ENCODE assay signal across 24 cellular contexts in genomic region chr17:7343250-7343649, GRCh38. TPM values are rescaled to one million over a fixed set of nuclear protein-coding genes. Genes with fewer than 3 reads are reported as not detected.
DNase-seq lines count a peak whose midpoint lies in the region; ATAC-seq and TF ChIP-seq lines count a peak whose summit lies in the region.
"Had no signal": no experiment of that assay in that cellular context is flagged by ENCODE, and none has a peak within 500 bp of the region (broad histone marks: within the 10 kb centered on the region; RNA-seq: fewer than 3 reads in every experiment).

No MANE protein-coding gene starts in this region.

- H3K27ac Mint-ChIP-seq in activated naive CD8-positive, alpha-beta T cell: peak overlapping the region; percentile 84
- no peak overlapping the region for H3K27ac Mint-ChIP-seq in activated naive CD8-positive, alpha-beta T cell treated with anti-CD3 and anti-CD28 coated beads, Interleukin-2, amount 50 U/mL, for 24 hours
- peak overlapping the region; percentile 72 for H3K27ac Mint-ChIP-seq in activated CD8-positive, alpha-beta T cell treated with anti-CD3 and anti-CD28 coated beads for 36 hours
- H3K27ac Mint-ChIP-seq in glutamatergic neuron (ENCODE audit: unreplicated experiment): peak overlapping the region; percentile 55
- H3K27ac Mint-ChIP-seq in stimulated activated naive B cell treated with anti-CD40 and anti-IgM and Interleukin-4, amounts not matched to agents 10 μg/mL and 1 μg/mL and 100 μg/mL, for 72 hours: peak overlapping the region; percentile 80
- H3K27ac Mint-ChIP-seq in neural progenitor cell: no peak overlapping the region
- peak overlapping the region in 1 of 2 donors; percentile 63 for H3K27ac Mint-ChIP-seq in natural killer cell treated with Interleukin-12 subunit alpha and Interleukin-12 subunit beta and Interleukin-15 and Interleukin-18, amount 100 ng/mL, for 72 hours

- no peaks in the 10 kb centered on the region for H3K27me3 Mint-ChIP-seq in activated naive CD8-positive, alpha-beta T cell
- no peaks in the 10 kb centered on the region for H3K27me3 Mint-ChIP-seq in activated naive CD8-positive, alpha-beta T cell treated with anti-CD3 and anti-CD28 coated beads, Interleukin-2, amount 50 U/mL, for 24 hours
- no peaks in the 10 kb centered on the region for H3K27me3 Mint-ChIP-seq in activated CD8-positive, alpha-beta T cell treated with anti-CD3 and anti-CD28 coated beads for 36 hours
- H3K27me3 Mint-ChIP-seq in glutamatergic neuron (ENCODE audit: unreplicated experiment) (peaks cover 4% of the 10 kb centered on the region), neural progenitor cell (ENCODE audit: insufficient read depth, low read depth) (peaks cover 7% of the 10 kb centered on the region)
- H3K27me3 Mint-ChIP-seq in stimulated activated naive B cell treated with anti-CD40 and anti-IgM and Interleukin-4, amounts not matched to agents 10 μg/mL and 1 μg/mL and 100 μg/mL, for 72 hours: no peaks in the 10 kb centered on the region
- no peaks in the 10 kb centered on the region for H3K27me3 Mint-ChIP-seq in natural killer cell treated with Interleukin-12 subunit alpha and Interleukin-12 subunit beta and Interleukin-15 and Interleukin-18, amount 100 ng/mL, for 72 hours
- H3K27me3 Mint-ChIP-seq: CD4-positive, alpha-beta memory T cell had no signal

- no peak overlapping the region for H3K27ac ChIP-seq in neural progenitor cell
- H3K27ac ChIP-seq: KMS-11, RWPE1, SJCRH30 had no signal

- CTCF ChIA-PET in activated CD8-positive, alpha-beta T cell treated with anti-CD3 and anti-CD28 coated beads for 36 hours (lab: Charles Lee): interaction anchor here (1.0 to 6.3 kb wide), 3 partner anchors 13 to 218 kb away, joined by 3 to 50 read pairs (median 20); partner anchors contain the start of gene TMEM95

- H3K9me3 Mint-ChIP-seq in activated naive CD8-positive, alpha-beta T cell (ENCODE audit: low read depth): no peaks in the 10 kb centered on the region
- no peaks in the 10 kb centered on the region for H3K9me3 Mint-ChIP-seq in activated naive CD8-positive, alpha-beta T cell treated with anti-CD3 and anti-CD28 coated beads, Interleukin-2, amount 50 U/mL, for 24 hours
- no peaks in the 10 kb centered on the region for H3K9me3 Mint-ChIP-seq in activated CD8-positive, alpha-beta T cell treated with anti-CD3 and anti-CD28 coated beads for 36 hours
- H3K9me3 Mint-ChIP-seq in glutamatergic neuron (ENCODE audit: unreplicated experiment) (peaks cover 2% of the 10 kb centered on the region), neural progenitor cell (no peaks in the 10 kb centered on the region)
- H3K9me3 Mint-ChIP-seq in stimulated activated naive B cell treated with anti-CD40 and anti-IgM and Interleukin-4, amounts not matched to agents 10 μg/mL and 1 μg/mL and 100 μg/mL, for 72 hours: no peaks in the 10 kb centered on the region
- H3K9me3 Mint-ChIP-seq in natural killer cell treated with Interleukin-12 subunit alpha and Interleukin-12 subunit beta and Interleukin-15 and Interleukin-18, amount 100 ng/mL, for 72 hours: no peaks in the 10 kb centered on the region

- no peaks in the 10 kb centered on the region for H3K36me3 ChIP-seq in neural progenitor cell
- H3K36me3 ChIP-seq: BE2C, SJCRH30 had no signal

- intact Hi-C loops in activated CD8-positive, alpha-beta T cell treated with anti-CD3 and anti-CD28 coated beads for 36 hours (cut with micrococcal nuclease): no loop called here

- DNase-seq in activated naive CD8-positive, alpha-beta T cell treated with anti-CD3 and anti-CD28 coated beads, Interleukin-2, amount 50 U/mL, for 24 hours: no peak
- DNase-seq in activated CD8-positive, alpha-beta T cell treated with anti-CD3 and anti-CD28 coated beads for 36 hours: no peak
- DNase-seq in glutamatergic neuron (no peak), GM13976 (ENCODE audit: low spot score) (no peak), neural progenitor cell (ENCODE audit: low spot score) (no peak)
- DNase-seq in stimulated activated naive B cell treated with anti-CD40 and anti-IgM and Interleukin-4, amounts not matched to agents 10 μg/mL and 1 μg/mL and 100 μg/mL, for 72 hours: no peak
- no peak for DNase-seq in natural killer cell treated with Interleukin-12 subunit alpha and Interleukin-12 subunit beta and Interleukin-15 and Interleukin-18, amount 100 ng/mL, for 72 hours (ENCODE audit: low spot score)
- DNase-seq: BE2C; Calu3; CD4-positive, alpha-beta memory T cell; EL; H7; NCI-H1417; NCI-H187; NCI-H345; NCI-H524 treated with DMSO at 0.1 percent for 48 hours; PC-3; SJCRH30 had no signal

- H3K4me2 ChIP-seq in neural progenitor cell: no peak overlapping the region
- H3K4me2 ChIP-seq: KMS-11 had no signal

- H3K9ac ChIP-seq in neural progenitor cell: no peak overlapping the region
- H3K9ac ChIP-seq: KMS-11 had no signal

- H3K4me3 ChIP-seq in neural progenitor cell: no peak overlapping the region
- H3K4me3 ChIP-seq: SJCRH30 had no signal

- no peaks in the 10 kb centered on the region for H4K20me1 ChIP-seq in neural progenitor cell (ENCODE audit: low read depth)

- no peak overlapping the region for H2AFZ ChIP-seq in neural progenitor cell (replicated peaks)

- ATAC-seq in activated naive CD8-positive, alpha-beta T cell treated with anti-CD3 and anti-CD28 coated beads, Interleukin-2, amount 50 U/mL, for 24 hours: no peak
- no peak for ATAC-seq in activated CD8-positive, alpha-beta T cell treated with anti-CD3 and anti-CD28 coated beads for 36 hours
- ATAC-seq in stimulated activated naive B cell treated with anti-CD40 and anti-IgM and Interleukin-4, amounts not matched to agents 10 μg/mL and 1 μg/mL and 100 μg/mL, for 72 hours (replicated peaks): no peak
- no peak for ATAC-seq in natural killer cell treated with Interleukin-12 subunit alpha and Interleukin-12 subunit beta and Interleukin-15 and Interleukin-18, amount 100 ng/mL, for 72 hours
- ATAC-seq: HepG2, PC-3 had no signal

- peaks cover 5% of the 10 kb centered on the region for H3F3A ChIP-seq in neural progenitor cell (ENCODE audit: low read depth)

- no peaks in the 10 kb centered on the region for H3K27me3 ChIP-seq in neural progenitor cell
- H3K27me3 ChIP-seq: SJCRH30 had no signal

- in situ Hi-C loops in GM13976 (cut with MboI; ENCODE audit: low sequenced_read_pairs, unreplicated experiment): no loop called here

- no peaks in the 10 kb centered on the region for H3K79me2 ChIP-seq in neural progenitor cell (ENCODE audit: low read depth)

- H3K4me3 Mint-ChIP-seq in activated naive CD8-positive, alpha-beta T cell: no peak overlapping the region
- H3K4me3 Mint-ChIP-seq in activated naive CD8-positive, alpha-beta T cell treated with anti-CD3 and anti-CD28 coated beads, Interleukin-2, amount 50 U/mL, for 24 hours: no peak overlapping the region
- no peak overlapping the region for H3K4me3 Mint-ChIP-seq in activated CD8-positive, alpha-beta T cell treated with anti-CD3 and anti-CD28 coated beads for 36 hours
- no peak overlapping the region for H3K4me3 Mint-ChIP-seq in glutamatergic neuron (ENCODE audit: unreplicated experiment)
- no peak overlapping the region for H3K4me3 Mint-ChIP-seq in stimulated activated naive B cell treated with anti-CD40 and anti-IgM and Interleukin-4, amounts not matched to agents 10 μg/mL and 1 μg/mL and 100 μg/mL, for 72 hours
- H3K4me3 Mint-ChIP-seq in neural progenitor cell: no peak overlapping the region
- no peak overlapping the region for H3K4me3 Mint-ChIP-seq in natural killer cell treated with Interleukin-12 subunit alpha and Interleukin-12 subunit beta and Interleukin-15 and Interleukin-18, amount 100 ng/mL, for 72 hours
- H3K4me3 Mint-ChIP-seq: CD4-positive, alpha-beta memory T cell had no signal

- H3K9me3 ChIP-seq in neural progenitor cell (ENCODE audit: low read depth): no peaks in the 10 kb centered on the region
- H3K9me3 ChIP-seq: BE2C, SJCRH30 had no signal

- TF ChIP-seq CTCF in activated CD8-positive, alpha-beta T cell treated with anti-CD3 and anti-CD28 coated beads for 36 hours (IDR thresholded peaks at IDR 0.05): no peak
- TF ChIP-seq CTCF in glutamatergic neuron (IDR thresholded peaks at IDR 0.05; ENCODE audit: partially characterized antibody, unreplicated experiment) (no peak), GM13976 (IDR thresholded peaks at IDR 0.05; ENCODE audit: borderline replicate concordance, control extremely low read depth, extremely low read depth, insufficient read depth, missing control alignments) (no peak), neural progenitor cell (IDR thresholded peaks at IDR 0.05) (no peak)

- peaks cover 17% of the 10 kb centered on the region for H3K4me1 Mint-ChIP-seq in activated naive CD8-positive, alpha-beta T cell (ENCODE audit: low read depth)
- peaks cover 16% of the 10 kb centered on the region for H3K4me1 Mint-ChIP-seq in activated naive CD8-positive, alpha-beta T cell treated with anti-CD3 and anti-CD28 coated beads, Interleukin-2, amount 50 U/mL, for 24 hours
- peaks cover 17% of the 10 kb centered on the region for H3K4me1 Mint-ChIP-seq in activated CD8-positive, alpha-beta T cell treated with anti-CD3 and anti-CD28 coated beads for 36 hours (ENCODE audit: low read depth)
- H3K4me1 Mint-ChIP-seq in glutamatergic neuron (ENCODE audit: low read depth, unreplicated experiment): no peaks in the 10 kb centered on the region
- peaks cover 17 to 39% of the 10 kb centered on the region in 2 donors for H3K4me1 Mint-ChIP-seq in stimulated activated naive B cell treated with anti-CD40 and anti-IgM and Interleukin-4, amounts not matched to agents 10 μg/mL and 1 μg/mL and 100 μg/mL, for 72 hours
- peaks cover 3% of the 10 kb centered on the region for H3K4me1 Mint-ChIP-seq in neural progenitor cell
- H3K4me1 Mint-ChIP-seq in natural killer cell treated with Interleukin-12 subunit alpha and Interleukin-12 subunit beta and Interleukin-15 and Interleukin-18, amount 100 ng/mL, for 72 hours (ENCODE audit: low read depth in 2 of 2): peaks cover 14 to 19% of the 10 kb centered on the region in 2 donors

- peaks cover 6% of the 10 kb centered on the region for H3K36me3 Mint-ChIP-seq in activated naive CD8-positive, alpha-beta T cell
- H3K36me3 Mint-ChIP-seq in activated naive CD8-positive, alpha-beta T cell treated with anti-CD3 and anti-CD28 coated beads, Interleukin-2, amount 50 U/mL, for 24 hours (ENCODE audit: low read depth): peaks cover 16% of the 10 kb centered on the region
- peaks cover 44% of the 10 kb centered on the region for H3K36me3 Mint-ChIP-seq in activated CD8-positive, alpha-beta T cell treated with anti-CD3 and anti-CD28 coated beads for 36 hours (ENCODE audit: low read depth)
- H3K36me3 Mint-ChIP-seq in glutamatergic neuron (ENCODE audit: unreplicated experiment) (no peaks in the 10 kb centered on the region), neural progenitor cell (no peaks in the 10 kb centered on the region)
- H3K36me3 Mint-ChIP-seq in stimulated activated naive B cell treated with anti-CD40 and anti-IgM and Interleukin-4, amounts not matched to agents 10 μg/mL and 1 μg/mL and 100 μg/mL, for 72 hours: peaks cover 28 to 47% of the 10 kb centered on the region in 2 donors
- peaks cover 18% of the 10 kb centered on the region for H3K36me3 Mint-ChIP-seq in natural killer cell treated with Interleukin-12 subunit alpha and Interleukin-12 subunit beta and Interleukin-15 and Interleukin-18, amount 100 ng/mL, for 72 hours

- POLR2A ChIA-PET in activated CD8-positive, alpha-beta T cell treated with anti-CD3 and anti-CD28 coated beads for 36 hours (lab: Charles Lee): interaction anchor here (0.8 to 1.8 kb wide), 5 partner anchors 8 to 240 kb away, joined by 3 to 10 read pairs (median 3); no protein-coding TSS in a partner anchor

- H3K4me1 ChIP-seq in neural progenitor cell: no peaks in the 10 kb centered on the region
- H3K4me1 ChIP-seq: BE2C, SJCRH30 had no signal

RNA-seq across cellular contexts. Expression of gene ACAP1, which starts 6.9 kb away (rescaled TPM):
- total RNA-seq in activated CD8-positive, alpha-beta T cell treated with anti-CD3 and anti-CD28 coated beads for 36 hours: 100 to 1,000 TPM; 309 to 342 TPM
- total RNA-seq in glutamatergic neuron (ENCODE audit: unreplicated experiment) (not detected), neural progenitor cell (ENCODE audit: low replicate concordance) (0.65 and 2.7 TPM in 2 replicates)
- total RNA-seq in natural killer cell treated with Interleukin-12 subunit alpha and Interleukin-12 subunit beta and Interleukin-15 and Interleukin-18, amount 100 ng/mL, for 72 hours: 100 to 1,000 TPM; 240 to 419 TPM
- total RNA-seq: Calu3, M059J, PC-3 had no signal

RNA-seq across cellular contexts. Expression of gene KCTD11, which starts 8.7 kb away (rescaled TPM):
- total RNA-seq in activated CD8-positive, alpha-beta T cell treated with anti-CD3 and anti-CD28 coated beads for 36 hours: 10 to 100 TPM; 11.0 to 11.2 TPM
- total RNA-seq in glutamatergic neuron (ENCODE audit: unreplicated experiment) (2.2 TPM), neural progenitor cell (ENCODE audit: low replicate concordance) (2.7 and 8.2 TPM in 2 replicates)
- total RNA-seq in natural killer cell treated with Interleukin-12 subunit alpha and Interleukin-12 subunit beta and Interleukin-15 and Interleukin-18, amount 100 ng/mL, for 72 hours: 10 to 100 TPM in 1 of 2 donors, 1 to 10 TPM in 1; 6.7 to 13.0 TPM

RNA-seq across cellular contexts. Expression of gene TMEM95, which starts 11.7 kb away (rescaled TPM):
- total RNA-seq in activated CD8-positive, alpha-beta T cell treated with anti-CD3 and anti-CD28 coated beads for 36 hours: not detected
- total RNA-seq in glutamatergic neuron (ENCODE audit: unreplicated experiment) (not detected), neural progenitor cell (ENCODE audit: low replicate concordance) (not detected in 2 replicates)
- total RNA-seq in natural killer cell treated with Interleukin-12 subunit alpha and Interleukin-12 subunit beta and Interleukin-15 and Interleukin-18, amount 100 ng/mL, for 72 hours: not detected
- total RNA-seq: A172; Calu3; CD4-positive, alpha-beta memory T cell; H7; HepG2; M059J; PC-3; SJCRH30 had no signal

RNA-seq across cellular contexts. Expression of gene NEURL4, which starts 14.1 kb away (rescaled TPM):
- 10 to 100 TPM; 36.2 to 40.4 TPM for total RNA-seq in activated CD8-positive, alpha-beta T cell treated with anti-CD3 and anti-CD28 coated beads for 36 hours
- total RNA-seq in glutamatergic neuron (ENCODE audit: unreplicated experiment) (97.6 TPM), neural progenitor cell (ENCODE audit: low replicate concordance) (5.1 and 26.3 TPM in 2 replicates)
- total RNA-seq in natural killer cell treated with Interleukin-12 subunit alpha and Interleukin-12 subunit beta and Interleukin-15 and Interleukin-18, amount 100 ng/mL, for 72 hours: 10 to 100 TPM; 37.6 to 76.7 TPM

RNA-seq across cellular contexts. Expression of gene GPS2, which starts 28.1 kb away (rescaled TPM):
- 10 to 100 TPM; 31.8 to 36.8 TPM for total RNA-seq in activated CD8-positive, alpha-beta T cell treated with anti-CD3 and anti-CD28 coated beads for 36 hours
- 98.3 TPM for total RNA-seq in glutamatergic neuron (ENCODE audit: unreplicated experiment)
- total RNA-seq in neural progenitor cell (ENCODE audit: low replicate concordance): 20.5 and 41.8 TPM in 2 replicates
- 10 to 100 TPM; 58.1 to 87.0 TPM for total RNA-seq in natural killer cell treated with Interleukin-12 subunit alpha and Interleukin-12 subunit beta and Interleukin-15 and Interleukin-18, amount 100 ng/mL, for 72 hours

Comparison
In these comparisons a context has a peak if more than half of its experiments do, and no peak if none do; other contexts are left out.
1. H3K27ac Mint-ChIP-seq: peak in activated naive CD8-positive, alpha-beta T cell (single experiment), activated CD8-positive, alpha-beta T cell treated with anti-CD3 and anti-CD28 coated beads for 36 hours (single experiment), glutamatergic neuron (single experiment) and stimulated activated naive B cell treated with anti-CD40 and anti-IgM and Interleukin-4, amounts not matched to agents 10 μg/mL and 1 μg/mL and 100 μg/mL, for 72 hours (single experiment); none in activated naive CD8-positive, alpha-beta T cell treated with anti-CD3 and anti-CD28 coated beads, Interleukin-2, amount 50 U/mL, for 24 hours (single experiment) and neural progenitor cell (single experiment).
2. RNA of gene ACAP1, which starts 6.9 kb away (total RNA-seq): 240 to 419 TPM in natural killer cell treated with Interleukin-12 subunit alpha and Interleukin-12 subunit beta and Interleukin-15 and Interleukin-18, amount 100 ng/mL, for 72 hours and 309 to 342 TPM in activated CD8-positive, alpha-beta T cell treated with anti-CD3 and anti-CD28 coated beads for 36 hours; 0.65 to 2.7 TPM in neural progenitor cell and not detected in glutamatergic neuron (single experiment); every median in the first group is over 10 times any median in the second.